In genomic region chr3:118636841-118637240, GRCh38 we compare ENCODE assay signal across 12 cellular contexts.
DNase-seq lines count a peak whose midpoint lies in the region; ATAC-seq and TF ChIP-seq lines count a peak whose summit lies in the region.
"Had no signal": no experiment of that assay in that cellular context is flagged by ENCODE, and none has a peak within 500 bp of the region (broad histone marks: within the 10 kb centered on the region; RNA-seq: fewer than 3 reads in every experiment).

No MANE protein-coding gene starts in this region.

- no peak overlapping the region for H2BK120ac ChIP-seq in IMR-90 (ENCODE audit: low read depth, low read length)

- H2BK5ac ChIP-seq in IMR-90 (ENCODE audit: low read depth, low read length, poor library complexity, severe bottlenecking) = no peak overlapping the region

- 0 out of 2 replicates have a peak, but pooled peaks have one; percentile 5 for TF ChIP-seq CTCF in IMR-90 (conservative IDR thresholded peaks at IDR 0.05; ENCODE audit: low read depth, low read length)
- TF ChIP-seq CTCF in WTC11 (IDR thresholded peaks at IDR 0.05) = 0 out of 2 replicates have a peak, but pooled peaks have one; percentile 9
- TF ChIP-seq CTCF in progenitor cell of endocrine pancreas (IDR thresholded peaks at IDR 0.05; ENCODE audit: unreplicated experiment) = peak; percentile 39
- no peak for TF ChIP-seq CTCF in CD8-positive, alpha-beta T cell (IDR thresholded peaks at IDR 0.05)

- no peak overlapping the region for H2AK9ac ChIP-seq in IMR-90 (replicated peaks; ENCODE audit: low read depth, low read length, poor library complexity)

- H4K5ac ChIP-seq in IMR-90 (ENCODE audit: low read depth, low read length) = no peak overlapping the region

- TF ChIP-seq RAD21 in IMR-90 (IDR thresholded peaks at IDR 0.05; ENCODE audit: low read length) = no peak

- TF ChIP-seq POLR2A in IMR-90 (IDR thresholded peaks at IDR 0.05; ENCODE audit: low read depth, low read length) = no peak

- no TSS peak for BruUV-seq in IMR-90 (replicated peaks; lab: Mats Ljungman, UMichigan)

- no peak overlapping the region for H4K8ac ChIP-seq in IMR-90 (ENCODE audit: low read depth in 2 of 2, low read length in 2 of 2)

- H3K27ac Mint-ChIP-seq in WTC11 = no peak overlapping the region
- H3K27ac Mint-ChIP-seq in progenitor cell of endocrine pancreas = no peak overlapping the region
- H3K27ac Mint-ChIP-seq in CD8-positive, alpha-beta T cell = no peak overlapping the region
- H3K27ac Mint-ChIP-seq: activated CD8-positive, alpha-beta T cell treated with anti-CD3 and anti-CD28 coated beads for 36 hours; activated naive CD8-positive, alpha-beta T cell had no signal

- intact Hi-C loops in IMR-90 (cut with micrococcal nuclease) = no loop called here
- intact Hi-C loops in CD8-positive, alpha-beta T cell (cut with DNase I, micrococcal nuclease) = no loop called here

- no peak overlapping the region for H3K56ac ChIP-seq in IMR-90 (ENCODE audit: extremely low read depth, insufficient read depth, low read length)

- DNase-seq in NCI-H1436 (lab: John Stamatoyannopoulos, UW) (peak; percentile 30), NCI-H1436 treated with DMSO at 0.1 percent for 48 hours (lab: John Stamatoyannopoulos, UW) (no peak), IMR-90 (no peak), WTC11 (ENCODE audit: low spot score) (no peak), progenitor cell of endocrine pancreas (ENCODE audit: low spot score, unreplicated experiment) (no peak), SHP77 (lab: John Stamatoyannopoulos, UW) (no peak), COLO829 (ENCODE audit: low spot score) (no peak)
- DNase-seq in CD8-positive, alpha-beta T cell = no peak
- DNase-seq: activated CD8-positive, alpha-beta T cell treated with anti-CD3 and anti-CD28 coated beads for 36 hours; NCI-H2171; T-helper 1 cell had no signal

- no peak overlapping the region for H2BK20ac ChIP-seq in IMR-90 (ENCODE audit: low read depth, low read length)

- CTCF ChIA-PET in IMR-90 (lab: Yijun Ruan, JAX) = no interaction called here
- CTCF ChIA-PET in WTC11 (lab: Charles Lee) = interaction anchor here (0.6 to 1.6 kb wide), 8 partner anchors 8 to 468 kb away, joined by 3 to 6 read pairs (median 3); no protein-coding TSS in a partner anchor
- CTCF ChIA-PET in CD8-positive, alpha-beta T cell (lab: Charles Lee) = no interaction called here

- H4K20me1 ChIP-seq in IMR-90 (ENCODE audit: insufficient read depth, low read length) = no peaks in the 10 kb centered on the region

- H3K36me3 Mint-ChIP-seq in WTC11 (no peaks in the 10 kb centered on the region), progenitor cell of endocrine pancreas (ENCODE audit: insufficient read depth) (no peaks in the 10 kb centered on the region)
- H3K36me3 Mint-ChIP-seq in CD8-positive, alpha-beta T cell = no peaks in the 10 kb centered on the region
- H3K36me3 Mint-ChIP-seq: activated naive CD8-positive, alpha-beta T cell had no signal

- H3K79me1 ChIP-seq in IMR-90 (ENCODE audit: low read depth in 1 of 2, low read length in 2 of 2) = no peaks in the 10 kb centered on the region

- no peaks in the 10 kb centered on the region for H3K9me1 ChIP-seq in IMR-90 (ENCODE audit: insufficient read depth, low read length)

- no peaks in the 10 kb centered on the region for H3K36me3 ChIP-seq in IMR-90 (ENCODE audit: control insufficient read depth, insufficient read depth, low read length)
- H3K36me3 ChIP-seq in CD8-positive, alpha-beta T cell (ENCODE audit: insufficient read depth, low read length) = no peaks in the 10 kb centered on the region

- H3K4me1 Mint-ChIP-seq in WTC11 (peaks cover 7% of the 10 kb centered on the region), progenitor cell of endocrine pancreas (ENCODE audit: low read depth) (no peaks in the 10 kb centered on the region)
- no peaks in the 10 kb centered on the region for H3K4me1 Mint-ChIP-seq in CD8-positive, alpha-beta T cell (ENCODE audit: low read depth)

- H2AK5ac ChIP-seq in IMR-90 (ENCODE audit: low read depth, low read length) = no peak overlapping the region

- H3K23ac ChIP-seq in IMR-90 (ENCODE audit: low read depth, low read length) = no peak overlapping the region

- H3K27me3 Mint-ChIP-seq in WTC11 (ENCODE audit: low read depth) = no peaks in the 10 kb centered on the region
- peaks cover 13% of the 10 kb centered on the region for H3K27me3 Mint-ChIP-seq in progenitor cell of endocrine pancreas
- H3K27me3 Mint-ChIP-seq in CD8-positive, alpha-beta T cell (ENCODE audit: low read depth) = peaks cover 3% of the 10 kb centered on the region
- H3K27me3 Mint-ChIP-seq: activated naive CD8-positive, alpha-beta T cell had no signal

- H3K4me2 ChIP-seq in IMR-90 (ENCODE audit: low read depth, low read length) = no peak overlapping the region

- no CpG with 5 or more reads among the region's 4 CpGs for WGBS in IMR-90 (ENCODE audit: extremely low coverage in 2 of 2, insufficient read length in 1 of 2), 2 experiments

- 0 out of 2 replicates have a peak, but pooled peaks have one; percentile 46 for ATAC-seq in IMR-90 (ENCODE audit: low read depth)
- peak; percentile 79 for ATAC-seq in WTC11
- ATAC-seq in CD8-positive, alpha-beta T cell = no peak
- ATAC-seq: activated CD8-positive, alpha-beta T cell treated with anti-CD3 and anti-CD28 coated beads for 36 hours had no signal

- no peak overlapping the region for H3K14ac ChIP-seq in IMR-90 (replicated peaks; ENCODE audit: low read depth, low read length)

- H2BK15ac ChIP-seq in IMR-90 (ENCODE audit: low read depth, low read length) = no peak overlapping the region

- no peak overlapping the region for H2AFZ ChIP-seq in IMR-90 (replicated peaks; ENCODE audit: low read length, poor library complexity)

- no peaks in the 10 kb centered on the region for H3K9me3 Mint-ChIP-seq in WTC11
- H3K9me3 Mint-ChIP-seq in progenitor cell of endocrine pancreas (ENCODE audit: low read depth) = no peaks in the 10 kb centered on the region
- H3K9me3 Mint-ChIP-seq in CD8-positive, alpha-beta T cell = no peaks in the 10 kb centered on the region
- H3K9me3 Mint-ChIP-seq: activated CD8-positive, alpha-beta T cell treated with anti-CD3 and anti-CD28 coated beads for 36 hours had no signal

- H4K91ac ChIP-seq in IMR-90 (ENCODE audit: insufficient read depth, low read depth, low read length) = no peak overlapping the region

- H3K9ac ChIP-seq in IMR-90 (ENCODE audit: low read depth, low read length) = no peak overlapping the region

- H3K4me3 Mint-ChIP-seq in WTC11 = no peak overlapping the region
- H3K4me3 Mint-ChIP-seq in progenitor cell of endocrine pancreas (ENCODE audit: low read depth) = no peak overlapping the region
- H3K4me3 Mint-ChIP-seq in CD8-positive, alpha-beta T cell = no peak overlapping the region
- H3K4me3 Mint-ChIP-seq: activated CD8-positive, alpha-beta T cell treated with anti-CD3 and anti-CD28 coated beads for 36 hours; activated naive CD8-positive, alpha-beta T cell had no signal

- no peak overlapping the region for H3K4me3 ChIP-seq in IMR-90 (ENCODE audit: insufficient read depth, low read depth, low read length)
- no peak overlapping the region for H3K4me3 ChIP-seq in CD8-positive, alpha-beta T cell (ENCODE audit: low read depth, low read length)

- H3K27ac ChIP-seq in IMR-90 (ENCODE audit: insufficient read depth, low read length) = no peak overlapping the region
- no peak overlapping the region for H3K27ac ChIP-seq in CD8-positive, alpha-beta T cell (ENCODE audit: low read depth, low read length)

- dilution Hi-C loops in IMR-90 (cut with HindIII; ENCODE audit: low sequenced_read_pairs, unreplicated experiment) = no loop called here

- H3K4ac ChIP-seq in IMR-90 (ENCODE audit: low read depth, low read length) = no peak overlapping the region

- no peaks in the 10 kb centered on the region for H3K9me3 ChIP-seq in IMR-90 (ENCODE audit: control insufficient read depth, insufficient read depth, low read length)
- H3K9me3 ChIP-seq in CD8-positive, alpha-beta T cell (ENCODE audit: low read length) = no peaks in the 10 kb centered on the region

- no peak overlapping the region for H3K18ac ChIP-seq in IMR-90 (ENCODE audit: low read depth, low read length)

- POLR2A ChIA-PET in IMR-90 (lab: Charles Lee; ENCODE audit: unreplicated experiment) (no interaction called here), WTC11 (lab: Charles Lee) (no interaction called here)
- POLR2A ChIA-PET in CD8-positive, alpha-beta T cell (lab: Charles Lee) = no interaction called here

- in situ Hi-C loops in IMR-90 (cut with MboI; ENCODE audit: low sequenced_read_pairs) = loop anchor here (25.0 kb wide), 1 partner anchor 1625 kb away; no protein-coding TSS in a partner anchor

- no peaks in the 10 kb centered on the region for H3K4me1 ChIP-seq in IMR-90 (ENCODE audit: control insufficient read depth, insufficient read depth, low read length)
- H3K4me1 ChIP-seq in CD8-positive, alpha-beta T cell (ENCODE audit: insufficient read depth, low read length) = no peaks in the 10 kb centered on the region

- H3K27me3 ChIP-seq in IMR-90 (ENCODE audit: control insufficient read depth, insufficient read depth, low read length) = no peaks in the 10 kb centered on the region
- no peaks in the 10 kb centered on the region for H3K27me3 ChIP-seq in CD8-positive, alpha-beta T cell (ENCODE audit: insufficient read depth, low read length)

TF ChIP-seq in IMR-90, 13 proteins besides CTCF, POLR2A, EP300 and RAD21:
- no peak for TF ChIP-seq CHD1 (IDR thresholded peaks at IDR 0.05; ENCODE audit: low read depth, low read length)
TF ChIP-seq in IMR-90: peak in this region for 0.

TF ChIP-seq in WTC11, 78 proteins besides CTCF, POLR2A, EP300 and RAD21 (continues in another document):
- no peak for TF ChIP-seq TP53 (CRISPR knock-in tag; IDR thresholded peaks at IDR 0.05)
- no peak for TF ChIP-seq ELF4 (CRISPR knock-in tag; IDR thresholded peaks at IDR 0.05; ENCODE audit: low read depth)
- TF ChIP-seq SMAD4 (CRISPR knock-in tag; IDR thresholded peaks at IDR 0.05) = no peak
- TF ChIP-seq ZNF425 (CRISPR knock-in tag; conservative IDR thresholded peaks at IDR 0.05) = no peak
- no peak for TF ChIP-seq SOX15 (CRISPR knock-in tag; IDR thresholded peaks at IDR 0.05)
- TF ChIP-seq CBFB (CRISPR knock-in tag; IDR thresholded peaks at IDR 0.05; ENCODE audit: low read depth) = no peak
- TF ChIP-seq TEAD1 (CRISPR knock-in tag; IDR thresholded peaks at IDR 0.05) = no peak
